Comparison of ENCODE assay signal across 23 cellular contexts in the genomic region with DNA sequence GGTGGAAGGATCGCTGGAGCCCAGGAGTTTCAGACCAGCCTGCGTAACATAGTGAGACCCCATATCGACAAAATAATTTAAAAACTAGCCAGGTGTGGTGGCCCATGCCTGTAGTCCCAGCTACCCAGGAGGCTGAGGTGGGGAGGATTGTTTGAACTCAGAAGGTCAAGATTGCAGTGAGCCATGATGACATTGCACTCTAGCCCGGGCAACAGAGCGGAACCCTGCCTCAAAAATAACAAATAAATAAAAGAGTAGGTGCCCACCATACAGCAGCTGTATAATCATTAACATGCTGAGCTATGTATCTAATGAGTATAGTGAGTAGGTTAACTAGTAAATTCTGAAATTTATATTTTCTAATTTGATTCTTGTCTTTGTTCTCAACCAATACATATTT.
"Had no signal": no experiment of that assay in that cellular context is flagged by ENCODE, and none has a peak within 500 bp of the region (broad histone marks: within the 10 kb centered on the region; RNA-seq: fewer than 3 reads in every experiment).

No MANE protein-coding gene starts in this region.

- H3K27ac ChIP-seq: coronary artery, pancreas, prostate gland, right lobe of liver, tibial artery, upper lobe of left lung, vagina had no signal

- H3K4me1 ChIP-seq: pancreas, prostate gland, right lobe of liver, tibial artery, vagina had no signal

- DNase-seq: effector CD4-positive, alpha-beta T cell; heart right ventricle; islet precursor cell; left cardiac atrium; left ventricle myocardium superior; mesendoderm; naive thymus-derived CD4-positive, alpha-beta T cell; nucleus accumbens; pancreas; retina; right lobe of liver; stimulated activated CD4-positive, alpha-beta T cell treated with anti-CD3 and anti-CD28 coated beads, Interleukin-4, amount 100 ng/mL, for 1 hour; stimulated activated CD8-positive, alpha-beta memory T cell treated with anti-CD3 and anti-CD28 coated beads, Interleukin-4, amount 100 ng/mL, for 48 hours; tibial artery; upper lobe of left lung had no signal

- H3K27me3 ChIP-seq: pancreas, right lobe of liver, tibial artery, upper lobe of left lung, vagina had no signal

- H3K9me3 Mint-ChIP-seq: neural crest cell; stimulated activated effector memory CD8-positive, alpha-beta T cell treated with anti-CD3 and anti-CD28 coated beads, Interleukin-12 subunit alpha, Interleukin-12 subunit beta, amount 100 ng/mL, for 72 hours; stimulated activated naive CD8-positive, alpha-beta T cell treated with anti-CD3 and anti-CD28 coated beads, Interleukin-15, Interleukin-2, amounts not matched to agents 100 ng/mL and 50 ng/mL, for 24 hours had no signal

- H3K4me3 Mint-ChIP-seq: naive thymus-derived CD4-positive, alpha-beta T cell; neural crest cell; stimulated activated effector memory CD8-positive, alpha-beta T cell treated with anti-CD3 and anti-CD28 coated beads, Interleukin-12 subunit alpha, Interleukin-12 subunit beta, amount 100 ng/mL, for 72 hours; stimulated activated naive CD8-positive, alpha-beta T cell treated with anti-CD3 and anti-CD28 coated beads, Interleukin-15, Interleukin-2, amounts not matched to agents 100 ng/mL and 50 ng/mL, for 24 hours had no signal

- H3K27ac Mint-ChIP-seq: naive thymus-derived CD4-positive, alpha-beta T cell; stimulated activated effector memory CD8-positive, alpha-beta T cell treated with anti-CD3 and anti-CD28 coated beads, Interleukin-12 subunit alpha, Interleukin-12 subunit beta, amount 100 ng/mL, for 72 hours; stimulated activated naive CD8-positive, alpha-beta T cell treated with anti-CD3 and anti-CD28 coated beads, Interleukin-15, Interleukin-2, amounts not matched to agents 100 ng/mL and 50 ng/mL, for 24 hours had no signal

- ATAC-seq: esophagus mucosa; naive thymus-derived CD4-positive, alpha-beta T cell; pancreas; right lobe of liver; stimulated activated effector memory CD8-positive, alpha-beta T cell treated with anti-CD3 and anti-CD28 coated beads, Interleukin-12 subunit alpha, Interleukin-12 subunit beta, amount 100 ng/mL, for 72 hours had no signal

- H3K9me3 ChIP-seq: heart right ventricle, pancreas, prostate gland, right lobe of liver, tibial artery, upper lobe of left lung, vagina had no signal

- H3K4me1 Mint-ChIP-seq: naive thymus-derived CD4-positive, alpha-beta T cell; neural crest cell; stimulated activated effector memory CD8-positive, alpha-beta T cell treated with anti-CD3 and anti-CD28 coated beads, Interleukin-12 subunit alpha, Interleukin-12 subunit beta, amount 100 ng/mL, for 72 hours had no signal

- H3K4me3 ChIP-seq: coronary artery, heart right ventricle, lung, pancreas, prostate gland, right lobe of liver, tibial artery, upper lobe of left lung, vagina had no signal
